In the genomic region with DNA sequence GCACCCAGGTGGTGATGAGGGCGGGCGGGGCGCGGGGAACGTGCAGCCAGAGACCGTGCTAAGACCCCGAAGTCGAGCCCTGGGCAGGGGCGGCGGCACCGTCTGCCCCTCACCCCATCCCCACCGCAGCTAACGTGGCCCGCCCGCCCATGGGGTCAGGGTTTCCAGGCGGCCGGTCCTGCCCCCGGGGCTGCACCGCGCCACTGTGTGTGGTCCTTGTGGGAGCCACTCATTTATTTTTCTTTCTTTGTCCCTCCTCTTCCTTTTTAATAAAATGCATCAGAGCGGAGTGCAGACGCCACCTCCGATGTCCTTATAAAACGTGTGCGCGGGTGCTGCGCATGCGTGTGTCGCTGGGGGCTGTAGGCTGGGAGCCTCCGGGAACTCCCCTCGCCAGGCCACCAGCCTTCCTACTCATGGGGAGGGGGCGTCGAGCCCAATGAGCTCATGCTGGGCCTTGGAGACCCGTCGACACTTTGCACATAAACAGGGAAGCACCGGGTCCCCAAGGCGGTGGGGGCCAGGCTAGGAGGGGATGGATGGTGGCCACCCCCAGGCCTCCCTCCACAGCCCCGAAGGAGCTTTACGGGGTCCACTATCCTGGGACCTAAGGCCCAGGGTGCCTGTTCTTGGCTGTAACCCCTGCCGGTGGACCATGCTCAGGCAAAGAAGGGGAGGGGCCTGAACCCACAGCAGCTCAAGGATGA, we compare ENCODE assay signal across 7 cellular contexts. TPM values are rescaled to one million over a fixed set of nuclear protein-coding genes. Genes with fewer than 3 reads are reported as not detected.
DNase-seq lines count a peak whose midpoint lies in the region; ATAC-seq and TF ChIP-seq lines count a peak whose summit lies in the region.

No MANE protein-coding gene starts in this region.

- WGBS in testis, 2 donors, result 9 to 11% methylated on average over 29 to 40 of the region's 40 CpGs

- H3K9me3 ChIP-seq in testis, result no peaks in the 10 kb centered on the region

- H3K4me3 ChIP-seq in coronary artery, result peak overlapping the region; percentile 74
- H3K4me3 ChIP-seq in testis, result peak overlapping the region; percentile 49 to 69

- TF ChIP-seq POLR2A in testis (IDR thresholded peaks at IDR 0.05), result no peak

- intact Hi-C loops in testis (cut with DNase I; ENCODE audit: low total_unique reads), result loop anchor here (5.0 kb wide), 1 partner anchor 59 kb away; a partner anchor contains a TSS

- peak overlapping the region; percentile 76 for H3K4me3 Mint-ChIP-seq in memory B cell

- H3K27me3 Mint-ChIP-seq in memory B cell, result peaks cover 4% of the 10 kb centered on the region

- no peaks in the 10 kb centered on the region for H3K36me3 ChIP-seq in testis (ENCODE audit: low read depth, missing control alignments)

- TF ChIP-seq CTCF in coronary artery (IDR thresholded peaks at IDR 0.05) (no peak), testis (IDR thresholded peaks at IDR 0.05) (no peak)

- H3K27me3 ChIP-seq in testis, result no peaks in the 10 kb centered on the region

- no peaks in the 10 kb centered on the region for H3K36me3 Mint-ChIP-seq in memory B cell

- H3K27ac Mint-ChIP-seq in memory B cell, result no peak overlapping the region

- peaks cover 6% of the 10 kb centered on the region for H3K4me1 Mint-ChIP-seq in memory B cell

- H3K4me1 ChIP-seq in testis, result peaks cover 17% of the 10 kb centered on the region

- H3K27ac ChIP-seq in coronary artery, result peak overlapping the region; percentile 35 to 83
- peak overlapping the region; percentile 86 to 88 for H3K27ac ChIP-seq in testis

- DNase-seq in T follicular helper cell (ENCODE audit: low read depth), result peak; percentile 21
- DNase-seq in coronary artery (ENCODE audit: low spot score), result peak; percentile 80
- no peak for DNase-seq in memory B cell (ENCODE audit: low spot score in 2 of 2)
- peak; percentile 71 for DNase-seq in testis
- no peak for DNase-seq in NCI-H1694 (lab: John Stamatoyannopoulos, UW)

- ATAC-seq in memory B cell (ENCODE audit: low read depth) (peak; percentile 72), GM19324 (IDR thresholded peaks at IDR 0.05; ENCODE audit: low FRiP score, unreplicated experiment) (no peak), HG02840 (IDR thresholded peaks at IDR 0.05; ENCODE audit: low FRiP score, unreplicated experiment) (no peak)

- no peaks in the 10 kb centered on the region for H3K9me3 Mint-ChIP-seq in memory B cell

RNA-seq across cellular contexts. Expression of a gene that starts 59.9 kb away (rescaled TPM):
- 1 to 10 TPM; 3.5 to 4.3 TPM for total RNA-seq in testis
- 3.1 TPM for polyA plus RNA-seq in testis (ENCODE audit: insufficient read depth, low read depth, low replicate concordance)

Comparison
In these comparisons a context has a peak if more than half of its experiments do, and no peak if none do; other contexts are left out.
1. DNase-seq: peak in T follicular helper cell (single experiment), coronary artery (single experiment) and testis (single experiment); none in memory B cell (0 of 2) and NCI-H1694 (single experiment).